In genomic region chr9:113910036-113910639, GRCh38 we compare ENCODE assay signal across 15 cellular contexts. TPM values are rescaled to one million over a fixed set of nuclear protein-coding genes. Genes with fewer than 3 reads are reported as not detected.
DNase-seq lines count a peak whose midpoint lies in the region; ATAC-seq, FAIRE-seq and TF ChIP-seq lines count a peak whose summit lies in the region.
"Had no signal": no experiment of that assay in that cellular context is flagged by ENCODE, and none has a peak within 500 bp of the region (broad histone marks: within the 10 kb centered on the region; RNA-seq: fewer than 3 reads in every experiment).

No MANE protein-coding gene starts in this region.

- no peaks in the 10 kb centered on the region for H3K79me2 ChIP-seq in HepG2 (ENCODE audit: insufficient read depth, low read length)

- CTCF ChIA-PET in HepG2 (lab: Yijun Ruan, JAX; ENCODE audit: low intra/inter-chr PET ratio, low total read pairs) = no interaction called here

- H2AFZ ChIP-seq in HepG2 (ENCODE audit: low read length) = no peak overlapping the region

- H3K27ac ChIP-seq in right atrium auricular region (no peak overlapping the region), heart left ventricle (no peak overlapping the region), HepG2 (ENCODE audit: extremely low read length, insufficient read depth, low read length) (no peak overlapping the region), upper lobe of right lung (no peak overlapping the region)
- H3K27ac ChIP-seq: skin epidermis had no signal

- no peak overlapping the region for H3K4me2 ChIP-seq in HepG2 (ENCODE audit: low read depth, low read length)
- H3K4me2 ChIP-seq: SK-N-SH had no signal

- TF ChIP-seq POLR2A in heart left ventricle (IDR thresholded peaks at IDR 0.05) = no peak
- no peak for TF ChIP-seq POLR2A in HepG2 (IDR thresholded peaks at IDR 0.05; ENCODE audit: insufficient read depth in 1 of 2, low read depth in 2 of 2, low read length in 2 of 2)

- TF ChIP-seq EP300 in HepG2 (IDR thresholded peaks at IDR 0.05; ENCODE audit: low read depth in 2 of 2, low read length in 2 of 2) = no peak
- no peak for TF ChIP-seq EP300 in HepG2 (CRISPR knock-in tag; IDR thresholded peaks at IDR 0.05; ENCODE audit: borderline replicate concordance)

- TF ChIP-seq RAD21 in HepG2 (CRISPR knock-in tag; IDR thresholded peaks at IDR 0.05) = no peak

- H3K27me3 ChIP-seq in right atrium auricular region = no peaks in the 10 kb centered on the region
- H3K27me3 ChIP-seq in heart left ventricle = no peaks in the 10 kb centered on the region
- peaks cover 0 to 9% of the 10 kb centered on the region in 2 experiments; a peak in 2 of 5 replicates for H3K27me3 ChIP-seq in HepG2 (ENCODE audit: control insufficient read depth in 1 of 2, insufficient read depth in 2 of 2, low read length in 2 of 2)
- no peaks in the 10 kb centered on the region for H3K27me3 ChIP-seq in upper lobe of right lung

- intact Hi-C loops in heart left ventricle (cut with DNase I) (no loop called here), HepG2 (cut with micrococcal nuclease; ENCODE audit: unreplicated experiment) (no loop called here), upper lobe of right lung (cut with DNase I) (no loop called here)

- ATAC-seq in heart left ventricle = no peak
- ATAC-seq in HepG2 = peak; percentile 32; the same call in 1 of the 3 replicates
- ATAC-seq in upper lobe of right lung = peak; percentile 69

- WGBS in heart left ventricle, 4 donors = 86 to 93% (median 89%) methylated on average over 11 of the region's 11 CpGs
- WGBS in HepG2 (ENCODE audit: low lambda C conversion rate) = 31% methylated on average over 11 of the region's 11 CpGs

- H4K20me1 ChIP-seq in HepG2 (ENCODE audit: insufficient read depth, low read length) = no peaks in the 10 kb centered on the region

- DNase-seq in right atrium auricular region (ENCODE audit: low spot score) = peak; percentile 32
- no peak for DNase-seq in heart left ventricle
- peak; percentile 99 for DNase-seq in NCI-H748 (lab: John Stamatoyannopoulos, UW; ENCODE audit: unreplicated experiment)
- DNase-seq in HepG2 (ENCODE audit: low spot score) = no peak
- no peak for DNase-seq in upper lobe of right lung
- DNase-seq in occipital lobe (lab: John Stamatoyannopoulos, UW) = no peak
- no peak for DNase-seq in 8988T
- no peak for DNase-seq in islet precursor cell
- DNase-seq: hippocampal formation; KG1; SK-N-SH; stimulated activated naive CD4-positive, alpha-beta T cell had no signal

- TF ChIP-seq CTCF in right atrium auricular region (IDR thresholded peaks at IDR 0.05) = no peak
- no peak for TF ChIP-seq CTCF in heart left ventricle (IDR thresholded peaks at IDR 0.05)
- TF ChIP-seq CTCF in HepG2 (CRISPR knock-in tag; IDR thresholded peaks at IDR 0.05) = no peak
- TF ChIP-seq CTCF in upper lobe of right lung (IDR thresholded peaks at IDR 0.05) = no peak

- BruUV-seq in HepG2 (replicated peaks; lab: Mats Ljungman, UMichigan) = no TSS peak

- no peak for FAIRE-seq in HepG2 (lab: Jason Lieb, UNC)
- FAIRE-seq: H54 had no signal

- H3K4me3 ChIP-seq in right atrium auricular region (no peak overlapping the region), heart left ventricle (no peak overlapping the region), HepG2 (replicated peaks in 1 of 3; ENCODE audit: insufficient read depth in 1 of 3, low read depth in 2 of 3, low read length in 3 of 3) (no peak overlapping the region), upper lobe of right lung (no peak overlapping the region)
- H3K4me3 ChIP-seq: skin epidermis had no signal

- POLR2A ChIA-PET in HepG2 (lab: Yijun Ruan, JAX) = no interaction called here

- in situ Hi-C loops in HepG2 (cut with HindIII; ENCODE audit: extremely low pct_ligation_motif_present, low pct_unique_long_range_greater_than_20kb) = no loop called here

- peaks cover 0 to 10% of the 10 kb centered on the region in 2 donors for H3K4me1 ChIP-seq in right atrium auricular region
- peaks cover 0 to 18% (median 2%) of the 10 kb centered on the region in 12 donors for H3K4me1 ChIP-seq in heart left ventricle
- no peaks in the 10 kb centered on the region for H3K4me1 ChIP-seq in HepG2 (ENCODE audit: insufficient read depth, low read length)
- H3K4me1 ChIP-seq in upper lobe of right lung = peaks cover 12% of the 10 kb centered on the region

- no peaks in the 10 kb centered on the region for H3K9me3 ChIP-seq in right atrium auricular region
- H3K9me3 ChIP-seq in heart left ventricle = no peaks in the 10 kb centered on the region
- H3K9me3 ChIP-seq in HepG2 (ENCODE audit: low read length) = no peaks in the 10 kb centered on the region
- H3K9me3 ChIP-seq in upper lobe of right lung = no peaks in the 10 kb centered on the region
- H3K9me3 ChIP-seq: SK-N-SH had no signal

- no peaks in the 10 kb centered on the region for H3K36me3 ChIP-seq in right atrium auricular region
- no peaks in the 10 kb centered on the region for H3K36me3 ChIP-seq in heart left ventricle
- H3K36me3 ChIP-seq in HepG2 (replicated peaks in 1 of 2; ENCODE audit: control insufficient read depth in 1 of 2, insufficient read depth in 2 of 2, low read length in 2 of 2) = no peaks in the 10 kb centered on the region
- H3K36me3 ChIP-seq in upper lobe of right lung = no peaks in the 10 kb centered on the region

- no peak overlapping the region for H3K9ac ChIP-seq in HepG2 (ENCODE audit: insufficient read depth, low read depth, low read length)
- H3K9ac ChIP-seq: SK-N-SH had no signal

TF ChIP-seq in HepG2, 621 proteins besides CTCF, POLR2A, EP300 and RAD21:
- no peak for TF ChIP-seq NFE2 (CRISPR knock-in tag; IDR thresholded peaks at IDR 0.05)
- TF ChIP-seq TFAP4 (IDR thresholded peaks at IDR 0.05; ENCODE audit: borderline replicate concordance, low read depth) = 0 out of 2 replicates have a peak, but pooled peaks have one; percentile 15

RNA-seq across cellular contexts. Expression of gene ZNF618, which starts 34.0 kb away (rescaled TPM):
- total RNA-seq in right atrium auricular region (1 to 10 TPM; 1.4 to 3.0 TPM), heart left ventricle (1 to 10 TPM in 8 of 9 donors, under 1 TPM in 1; 0.81 to 4.2 (median 2.0) TPM), HepG2 (2016; rRNA removed; fragmentation: Illumina TruSeq; extraction: Trizol) (0.06 and 0.07 TPM in 2 replicates), upper lobe of right lung (9.8 TPM), occipital lobe (5.8 TPM)
- polyA plus RNA-seq in heart left ventricle (1 to 10 TPM in 1 of 2 donors, under 1 TPM in 1; 0.95 to 1.0 TPM), HepG2 (2011; rRNA removed) (0.05 and 0.07 TPM in 2 replicates)
- not detected in 2 replicates for total RNA-seq in HepG2 (2016; cell fraction: cytosol; rRNA removed; fragmentation: Illumina TruSeq; extraction: Trizol; ENCODE audit: low read depth)
- 0.03 and 0.09 TPM in 2 replicates for total RNA-seq in HepG2 (2016; cell fraction: insoluble cytoplasmic fraction; rRNA removed; fragmentation: Illumina TruSeq; extraction: Trizol)
- 0.03 and 0.19 TPM in 2 replicates for total RNA-seq in HepG2 (2016; cell fraction: membrane; rRNA removed; fragmentation: Illumina TruSeq; extraction: Trizol)
- total RNA-seq in HepG2 (2016; cell fraction: nucleus; rRNA removed; fragmentation: Illumina TruSeq; extraction: Trizol) = 0.16 and 0.25 TPM in 2 replicates
- polyA plus RNA-seq in HepG2 (2011; cell fraction: cytosol; rRNA removed) = 0.08 and 0.17 TPM in 2 replicates
- 0.24 and 0.35 TPM in 2 replicates for polyA plus RNA-seq in HepG2 (2011; cell fraction: nucleus; rRNA removed)
- polyA plus RNA-seq in HepG2 (2012) = 0.03 and 0.04 TPM in 2 replicates
- polyA plus RNA-seq in HepG2 (2016; cell fraction: cytosol; fragmentation: Illumina TruSeq; extraction: Trizol; ENCODE audit: low read depth) = 0.02 and 0.08 TPM in 2 replicates
- polyA plus RNA-seq in HepG2 (2016; cell fraction: insoluble cytoplasmic fraction; fragmentation: Illumina TruSeq; extraction: Trizol; ENCODE audit: low read depth) = 0.08 and 0.09 TPM in 2 replicates
- 0.08 and 0.14 TPM in 2 replicates for polyA plus RNA-seq in HepG2 (2016; cell fraction: membrane; fragmentation: Illumina TruSeq; extraction: Trizol; ENCODE audit: low read depth)
- 0.11 and 0.51 TPM in 2 replicates for polyA plus RNA-seq in HepG2 (2016; cell fraction: nucleus; fragmentation: Illumina TruSeq; extraction: Trizol; ENCODE audit: insufficient read depth, low read depth)
- 0.32 and 0.61 TPM in 2 replicates for polyA minus RNA-seq in HepG2 (2011; rRNA and poly(A)+ RNA removed; ENCODE audit: low replicate concordance)
- polyA minus RNA-seq in HepG2 (2011; cell fraction: cytosol; rRNA and poly(A)+ RNA removed) = 0.10 TPM in 1 of 2 replicates, not detected in the other
- polyA minus RNA-seq in HepG2 (2011; cell fraction: nucleus; rRNA and poly(A)+ RNA removed) = 0.13 and 0.25 TPM in 2 replicates
- total RNA-seq: OCI-LY7 had no signal

Comparison
In these comparisons a context has a peak if more than half of its experiments do, and no peak if none do; other contexts are left out.
1. DNase-seq: peak in right atrium auricular region (single experiment) and NCI-H748 (single experiment); none in heart left ventricle (0 of 5), HepG2 (single experiment), upper lobe of right lung (single experiment), occipital lobe (single experiment), 8988T (single experiment) and islet precursor cell (single experiment).
2. ATAC-seq: peak in HepG2 (single experiment) and upper lobe of right lung (single experiment); none in heart left ventricle (0 of 4).